In the genomic region with DNA sequence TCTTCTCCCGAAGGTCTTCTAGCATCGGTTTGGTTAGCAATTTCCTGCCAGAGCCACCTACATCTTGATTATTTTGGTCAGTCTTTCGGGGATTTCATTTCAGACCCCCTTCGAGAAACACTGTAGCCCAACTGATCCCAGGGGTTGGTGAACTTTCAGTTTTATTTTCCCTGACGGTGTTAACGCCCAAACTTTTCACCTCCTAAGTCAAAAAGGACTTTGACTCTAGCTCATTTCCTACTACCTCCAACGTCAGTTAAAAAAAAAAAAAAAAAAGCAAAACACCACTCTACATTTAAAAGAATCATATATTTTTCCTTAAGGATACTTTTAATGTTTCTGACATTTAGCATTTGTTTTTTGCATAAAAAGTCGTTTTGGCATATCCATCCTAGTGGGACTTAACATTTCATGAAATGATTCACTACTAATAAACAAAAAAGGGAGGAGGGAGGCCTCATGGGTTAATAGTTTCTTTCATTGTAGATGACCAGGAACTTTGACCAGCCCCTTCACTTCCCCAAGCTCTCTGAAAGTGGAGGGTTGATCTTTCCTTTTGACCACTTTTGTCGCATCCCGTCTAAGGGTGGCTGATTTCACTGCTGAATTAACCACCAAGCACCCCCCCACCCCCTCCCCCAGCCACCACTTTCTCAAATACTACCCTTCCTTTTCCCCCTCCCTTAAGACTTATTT, we compare ENCODE assay signal across 8 cellular contexts. TPM values are rescaled to one million over a fixed set of nuclear protein-coding genes. Genes with fewer than 3 reads are reported as not detected.
DNase-seq lines count a peak whose midpoint lies in the region; ATAC-seq and TF ChIP-seq lines count a peak whose summit lies in the region.

No MANE protein-coding gene starts in this region.

- intact Hi-C loops in esophagus squamous epithelium (cut with DNase I) = loop anchor here (10.0 kb wide), 1 partner anchor 176 kb away; no protein-coding TSS in a partner anchor

- H3K36me3 ChIP-seq in DOHH2 (ENCODE audit: control insufficient read depth, low read length) (no peaks in the 10 kb centered on the region), esophagus squamous epithelium (no peaks in the 10 kb centered on the region)

- H3K4me3 Mint-ChIP-seq in progenitor cell of endocrine pancreas (ENCODE audit: low read depth) = peak overlapping the region; percentile 97

- no peak for TF ChIP-seq POLR2A in esophagus squamous epithelium (IDR thresholded peaks at IDR 0.05)
- TF ChIP-seq POLR2A in erythroblast (IDR thresholded peaks at IDR 0.05; ENCODE audit: low read length) = no peak

- H3K27ac ChIP-seq in DOHH2 (ENCODE audit: low read depth, low read length) (no peak overlapping the region), esophagus squamous epithelium (peak overlapping the region; percentile 74 to 97 (median 97))

- H3K9me2 ChIP-seq in DOHH2 (replicated peaks; ENCODE audit: control insufficient read depth, low read length) = no peaks in the 10 kb centered on the region

- no peaks in the 10 kb centered on the region for H3K9me3 Mint-ChIP-seq in progenitor cell of endocrine pancreas (ENCODE audit: low read depth)

- H3K9me3 ChIP-seq in DOHH2 (ENCODE audit: control insufficient read depth, insufficient read depth, low read length) (no peaks in the 10 kb centered on the region), esophagus squamous epithelium (no peaks in the 10 kb centered on the region)

- 10 to 15% methylated on average over 10 of the region's 10 CpGs for WGBS in esophagus squamous epithelium, 2 donors

- peak overlapping the region; percentile 85 for H3K4me2 ChIP-seq in DOHH2 (ENCODE audit: low read length)

- ATAC-seq in GM18520 (IDR thresholded peaks at IDR 0.05; ENCODE audit: unreplicated experiment) = no peak

- peaks cover 43% of the 10 kb centered on the region for H3K4me1 Mint-ChIP-seq in progenitor cell of endocrine pancreas (ENCODE audit: low read depth)

- TF ChIP-seq CTCF in DOHH2 (IDR thresholded peaks at IDR 0.05; ENCODE audit: low read depth, low read length, poor library complexity, severe bottlenecking) (no peak), esophagus squamous epithelium (IDR thresholded peaks at IDR 0.05) (no peak), progenitor cell of endocrine pancreas (IDR thresholded peaks at IDR 0.05; ENCODE audit: unreplicated experiment) (no peak)

- DNase-seq in RKO (ENCODE audit: low spot score) (peak; percentile 55), esophagus squamous epithelium (lab: John Stamatoyannopoulos, UW) (no peak), progenitor cell of endocrine pancreas (ENCODE audit: low spot score, unreplicated experiment) (no peak), globus pallidus (ENCODE audit: low spot score) (no peak), erythroblast (lab: John Stamatoyannopoulos, UW) (no peak)
- no peak for DNase-seq in activated CD8-positive, alpha-beta memory T cell treated with anti-CD3 and anti-CD28 coated beads, Interleukin-2, amount 50 U/mL, for 48 hours

- peaks cover 2% of the 10 kb centered on the region for H3K36me3 Mint-ChIP-seq in progenitor cell of endocrine pancreas (ENCODE audit: insufficient read depth)

- peak overlapping the region; percentile 99 for H3K27ac Mint-ChIP-seq in progenitor cell of endocrine pancreas

- H3F3A ChIP-seq in DOHH2 (ENCODE audit: control insufficient read depth, insufficient read depth) = peaks cover 18% of the 10 kb centered on the region

- H3K79me2 ChIP-seq in DOHH2 (ENCODE audit: control insufficient read depth, low read length) = peaks cover 26% of the 10 kb centered on the region

- H3K27me3 ChIP-seq in DOHH2 (ENCODE audit: control insufficient read depth, low read length) (peaks cover 20% of the 10 kb centered on the region), esophagus squamous epithelium (peaks cover 0 to 7% (median 0%) of the 10 kb centered on the region in 4 donors)

- H3K4me3 ChIP-seq in DOHH2 (ENCODE audit: low read length) = peak overlapping the region; percentile 90
- peak overlapping the region; percentile 73 to 87 (median 80) for H3K4me3 ChIP-seq in esophagus squamous epithelium

- H3K4me1 ChIP-seq in DOHH2 (ENCODE audit: control insufficient read depth, low read length) (peaks cover 19% of the 10 kb centered on the region), esophagus squamous epithelium (peaks cover 5 to 45% (median 19%) of the 10 kb centered on the region in 3 donors)

- H3K27me3 Mint-ChIP-seq in progenitor cell of endocrine pancreas = no peaks in the 10 kb centered on the region

- H4K20me1 ChIP-seq in DOHH2 (ENCODE audit: control insufficient read depth, insufficient read depth, low read depth, low read length) = no peaks in the 10 kb centered on the region

RNA-seq across cellular contexts. Expression of a gene that starts 0.8 kb away (rescaled TPM):
- total RNA-seq in esophagus squamous epithelium (10 to 100 TPM in 1 of 4 donors, 1 to 10 TPM in 3; 4.0 to 13.2 (median 6.4) TPM), progenitor cell of endocrine pancreas (103 and 109 TPM in 2 replicates)
